Comparison of ENCODE assay signal across 1 cellular context in the genomic region with DNA sequence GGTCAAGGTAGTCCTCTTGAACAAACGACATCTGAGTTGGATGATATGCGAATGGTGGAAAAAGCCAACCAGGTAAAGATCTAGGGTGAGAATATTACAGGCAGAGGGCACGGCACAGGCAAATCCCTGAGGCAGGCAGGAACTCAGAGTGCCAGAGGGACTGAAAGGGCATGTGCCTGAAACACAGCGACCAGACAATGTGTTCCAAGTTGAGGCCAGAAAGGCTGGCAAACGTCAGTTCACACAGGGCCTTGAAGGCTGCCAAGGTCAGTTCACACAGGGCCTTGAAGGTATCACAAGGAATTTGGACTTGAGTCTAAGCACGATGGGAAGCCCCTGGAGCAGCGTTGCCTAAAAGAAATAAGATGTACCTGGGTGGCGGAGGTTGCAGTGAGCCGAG.
TF ChIP-seq lines count a peak whose summit lies in the region.

No MANE protein-coding gene starts in this region.

TF ChIP-seq in IMR-90, 13 proteins besides CTCF, POLR2A, EP300 and RAD21 (continued from another document):
- TF ChIP-seq, protein P1, sequence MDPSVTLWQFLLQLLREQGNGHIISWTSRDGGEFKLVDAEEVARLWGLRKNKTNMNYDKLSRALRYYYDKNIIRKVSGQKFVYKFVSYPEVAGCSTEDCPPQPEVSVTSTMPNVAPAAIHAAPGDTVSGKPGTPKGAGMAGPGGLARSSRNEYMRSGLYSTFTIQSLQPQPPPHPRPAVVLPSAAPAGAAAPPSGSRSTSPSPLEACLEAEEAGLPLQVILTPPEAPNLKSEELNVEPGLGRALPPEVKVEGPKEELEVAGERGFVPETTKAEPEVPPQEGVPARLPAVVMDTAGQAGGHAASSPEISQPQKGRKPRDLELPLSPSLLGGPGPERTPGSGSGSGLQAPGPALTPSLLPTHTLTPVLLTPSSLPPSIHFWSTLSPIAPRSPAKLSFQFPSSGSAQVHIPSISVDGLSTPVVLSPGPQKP (IDR thresholded peaks at IDR 0.05; ENCODE audit: borderline replicate concordance, low read depth, low read length) = no peak
- no peak for TF ChIP-seq FOS (IDR thresholded peaks at IDR 0.05; ENCODE audit: low read depth, low read length)
- TF ChIP-seq NFE2L2 (IDR thresholded peaks at IDR 0.05; ENCODE audit: low read depth, low read length) = no peak
- TF ChIP-seq, protein P2, sequence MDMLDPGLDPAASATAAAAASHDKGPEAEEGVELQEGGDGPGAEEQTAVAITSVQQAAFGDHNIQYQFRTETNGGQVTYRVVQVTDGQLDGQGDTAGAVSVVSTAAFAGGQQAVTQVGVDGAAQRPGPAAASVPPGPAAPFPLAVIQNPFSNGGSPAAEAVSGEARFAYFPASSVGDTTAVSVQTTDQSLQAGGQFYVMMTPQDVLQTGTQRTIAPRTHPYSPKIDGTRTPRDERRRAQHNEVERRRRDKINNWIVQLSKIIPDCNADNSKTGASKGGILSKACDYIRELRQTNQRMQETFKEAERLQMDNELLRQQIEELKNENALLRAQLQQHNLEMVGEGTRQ (IDR thresholded peaks at IDR 0.05; ENCODE audit: low read depth, low read length) = no peak
- no peak for TF ChIP-seq MXI1 (IDR thresholded peaks at IDR 0.05; ENCODE audit: borderline replicate concordance, low read depth, low read length)
- no peak for TF ChIP-seq SMC3 (IDR thresholded peaks at IDR 0.05; ENCODE audit: low read depth, low read length)
TF ChIP-seq in IMR-90: peak in this region for 0.
